ENCODE assay signal across 1 cellular context in genomic region chr6:21131406-21131805, GRCh38.
TF ChIP-seq lines count a peak whose summit lies in the region.

No MANE protein-coding gene starts in this region.

TF ChIP-seq in GM23338, 12 proteins besides CTCF, POLR2A, EP300 and RAD21 (continued from another document):
- TF ChIP-seq, protein P1, sequence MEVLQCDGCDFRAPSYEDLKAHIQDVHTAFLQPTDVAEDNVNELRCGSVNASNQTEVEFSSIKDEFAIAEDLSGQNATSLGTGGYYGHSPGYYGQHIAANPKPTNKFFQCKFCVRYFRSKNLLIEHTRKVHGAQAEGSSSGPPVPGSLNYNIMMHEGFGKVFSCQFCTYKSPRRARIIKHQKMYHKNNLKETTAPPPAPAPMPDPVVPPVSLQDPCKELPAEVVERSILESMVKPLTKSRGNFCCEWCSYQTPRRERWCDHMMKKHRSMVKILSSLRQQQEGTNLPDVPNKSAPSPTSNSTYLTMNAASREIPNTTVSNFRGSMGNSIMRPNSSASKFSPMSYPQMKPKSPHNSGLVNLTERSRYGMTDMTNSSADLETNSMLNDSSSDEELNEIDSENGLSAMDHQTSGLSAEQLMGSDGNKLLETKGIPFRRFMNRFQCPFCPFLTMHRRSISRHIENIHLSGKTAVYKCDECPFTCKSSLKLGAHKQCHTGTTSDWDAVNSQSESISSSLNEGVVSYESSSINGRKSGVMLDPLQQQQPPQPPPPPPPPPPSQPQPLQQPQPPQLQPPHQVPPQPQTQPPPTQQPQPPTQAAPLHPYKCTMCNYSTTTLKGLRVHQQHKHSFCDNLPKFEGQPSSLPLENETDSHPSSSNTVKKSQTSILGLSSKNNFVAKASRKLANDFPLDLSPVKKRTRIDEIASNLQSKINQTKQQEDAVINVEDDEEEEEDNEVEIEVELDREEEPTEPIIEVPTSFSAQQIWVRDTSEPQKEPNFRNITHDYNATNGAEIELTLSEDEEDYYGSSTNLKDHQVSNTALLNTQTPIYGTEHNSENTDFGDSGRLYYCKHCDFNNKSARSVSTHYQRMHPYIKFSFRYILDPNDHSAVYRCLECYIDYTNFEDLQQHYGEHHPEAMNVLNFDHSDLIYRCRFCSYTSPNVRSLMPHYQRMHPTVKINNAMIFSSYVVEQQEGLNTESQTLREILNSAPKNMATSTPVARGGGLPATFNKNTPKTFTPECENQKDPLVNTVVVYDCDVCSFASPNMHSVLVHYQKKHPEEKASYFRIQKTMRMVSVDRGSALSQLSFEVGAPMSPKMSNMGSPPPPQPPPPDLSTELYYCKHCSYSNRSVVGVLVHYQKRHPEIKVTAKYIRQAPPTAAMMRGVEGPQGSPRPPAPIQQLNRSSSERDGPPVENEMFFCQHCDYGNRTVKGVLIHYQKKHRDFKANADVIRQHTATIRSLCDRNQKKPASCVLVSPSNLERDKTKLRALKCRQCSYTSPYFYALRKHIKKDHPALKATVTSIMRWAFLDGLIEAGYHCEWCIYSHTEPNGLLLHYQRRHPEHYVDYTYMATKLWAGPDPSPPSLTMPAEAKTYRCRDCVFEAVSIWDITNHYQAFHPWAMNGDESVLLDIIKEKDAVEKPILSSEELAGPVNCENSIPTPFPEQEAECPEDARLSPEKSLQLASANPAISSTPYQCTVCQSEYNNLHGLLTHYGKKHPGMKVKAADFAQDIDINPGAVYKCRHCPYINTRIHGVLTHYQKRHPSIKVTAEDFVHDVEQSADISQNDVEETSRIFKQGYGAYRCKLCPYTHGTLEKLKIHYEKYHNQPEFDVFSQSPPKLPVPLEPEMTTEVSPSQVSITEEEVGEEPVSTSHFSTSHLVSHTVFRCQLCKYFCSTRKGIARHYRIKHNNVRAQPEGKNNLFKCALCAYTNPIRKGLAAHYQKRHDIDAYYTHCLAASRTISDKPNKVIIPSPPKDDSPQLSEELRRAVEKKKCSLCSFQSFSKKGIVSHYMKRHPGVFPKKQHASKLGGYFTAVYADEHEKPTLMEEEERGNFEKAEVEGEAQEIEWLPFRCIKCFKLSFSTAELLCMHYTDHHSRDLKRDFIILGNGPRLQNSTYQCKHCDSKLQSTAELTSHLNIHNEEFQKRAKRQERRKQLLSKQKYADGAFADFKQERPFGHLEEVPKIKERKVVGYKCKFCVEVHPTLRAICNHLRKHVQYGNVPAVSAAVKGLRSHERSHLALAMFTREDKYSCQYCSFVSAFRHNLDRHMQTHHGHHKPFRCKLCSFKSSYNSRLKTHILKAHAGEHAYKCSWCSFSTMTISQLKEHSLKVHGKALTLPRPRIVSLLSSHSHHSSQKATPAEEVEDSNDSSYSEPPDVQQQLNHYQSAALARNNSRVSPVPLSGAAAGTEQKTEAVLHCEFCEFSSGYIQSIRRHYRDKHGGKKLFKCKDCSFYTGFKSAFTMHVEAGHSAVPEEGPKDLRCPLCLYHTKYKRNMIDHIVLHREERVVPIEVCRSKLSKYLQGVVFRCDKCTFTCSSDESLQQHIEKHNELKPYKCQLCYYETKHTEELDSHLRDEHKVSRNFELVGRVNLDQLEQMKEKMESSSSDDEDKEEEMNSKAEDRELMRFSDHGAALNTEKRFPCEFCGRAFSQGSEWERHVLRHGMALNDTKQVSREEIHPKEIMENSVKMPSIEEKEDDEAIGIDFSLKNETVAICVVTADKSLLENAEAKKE (CRISPR knock-in tag; IDR thresholded peaks at IDR 0.05), result no peak
- no peak for TF ChIP-seq ZNF114 (CRISPR knock-in tag; IDR thresholded peaks at IDR 0.05)
- no peak for TF ChIP-seq EZH2 (IDR thresholded peaks at IDR 0.05; ENCODE audit: low read depth, unreplicated experiment)
- no peak for TF ChIP-seq ETS1 (IDR thresholded peaks at IDR 0.05)
- no peak for TF ChIP-seq NANOG (IDR thresholded peaks at IDR 0.05; ENCODE audit: borderline replicate concordance)
- no peak for TF ChIP-seq EZH2phosphoT487 (IDR thresholded peaks at IDR 0.05; ENCODE audit: unreplicated experiment)
